In genomic region chr18:63971320-63972071, GRCh38 we compare ENCODE assay signal across 1 cellular context.
TF ChIP-seq lines count a peak whose summit lies in the region.

No MANE protein-coding gene starts in this region.

TF ChIP-seq in HEK293, 187 proteins besides CTCF, POLR2A, EP300 and RAD21 (continued from another document):
- TF ChIP-seq, protein P1, sequence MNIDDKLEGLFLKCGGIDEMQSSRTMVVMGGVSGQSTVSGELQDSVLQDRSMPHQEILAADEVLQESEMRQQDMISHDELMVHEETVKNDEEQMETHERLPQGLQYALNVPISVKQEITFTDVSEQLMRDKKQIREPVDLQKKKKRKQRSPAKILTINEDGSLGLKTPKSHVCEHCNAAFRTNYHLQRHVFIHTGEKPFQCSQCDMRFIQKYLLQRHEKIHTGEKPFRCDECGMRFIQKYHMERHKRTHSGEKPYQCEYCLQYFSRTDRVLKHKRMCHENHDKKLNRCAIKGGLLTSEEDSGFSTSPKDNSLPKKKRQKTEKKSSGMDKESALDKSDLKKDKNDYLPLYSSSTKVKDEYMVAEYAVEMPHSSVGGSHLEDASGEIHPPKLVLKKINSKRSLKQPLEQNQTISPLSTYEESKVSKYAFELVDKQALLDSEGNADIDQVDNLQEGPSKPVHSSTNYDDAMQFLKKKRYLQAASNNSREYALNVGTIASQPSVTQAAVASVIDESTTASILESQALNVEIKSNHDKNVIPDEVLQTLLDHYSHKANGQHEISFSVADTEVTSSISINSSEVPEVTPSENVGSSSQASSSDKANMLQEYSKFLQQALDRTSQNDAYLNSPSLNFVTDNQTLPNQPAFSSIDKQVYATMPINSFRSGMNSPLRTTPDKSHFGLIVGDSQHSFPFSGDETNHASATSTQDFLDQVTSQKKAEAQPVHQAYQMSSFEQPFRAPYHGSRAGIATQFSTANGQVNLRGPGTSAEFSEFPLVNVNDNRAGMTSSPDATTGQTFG (tag by site-specific recombination; IDR thresholded peaks at IDR 0.05; ENCODE audit: borderline replicate concordance): no peak
- TF ChIP-seq MZF1 (tag by site-specific recombination; IDR thresholded peaks at IDR 0.05; ENCODE audit: borderline replicate concordance): no peak
- TF ChIP-seq HOXC10 (CRISPR knock-in tag; IDR thresholded peaks at IDR 0.05): no peak
- TF ChIP-seq ZNF600 (tag by site-specific recombination; IDR thresholded peaks at IDR 0.05): no peak
- TF ChIP-seq ZNF501 (tag by site-specific recombination; IDR thresholded peaks at IDR 0.05): no peak
- TF ChIP-seq RBAK (tag by site-specific recombination; IDR thresholded peaks at IDR 0.05): no peak
- TF ChIP-seq ZNF585B (tag by site-specific recombination; IDR thresholded peaks at IDR 0.05): no peak
- no peak for TF ChIP-seq HOXD13 (CRISPR knock-in tag; IDR thresholded peaks at IDR 0.05; ENCODE audit: borderline replicate concordance)
- no peak for TF ChIP-seq ZBTB48 (tag by site-specific recombination; IDR thresholded peaks at IDR 0.05)
- no peak for TF ChIP-seq ZNF311 (tag by site-specific recombination; IDR thresholded peaks at IDR 0.05; ENCODE audit: borderline replicate concordance)
- no peak for TF ChIP-seq ZNF174 (tag by site-specific recombination; IDR thresholded peaks at IDR 0.05)
- TF ChIP-seq ZNF510 (tag by site-specific recombination; IDR thresholded peaks at IDR 0.05; ENCODE audit: insufficient replicate concordance): no peak
- no peak for TF ChIP-seq ZNF423 (tag by site-specific recombination; IDR thresholded peaks at IDR 0.05)
- TF ChIP-seq ZBTB8A (tag by site-specific recombination; IDR thresholded peaks at IDR 0.05): no peak
- TF ChIP-seq ZNF2 (tag by site-specific recombination; IDR thresholded peaks at IDR 0.05): no peak
TF ChIP-seq in HEK293: peak in this region for 0.
